In the genomic region with DNA sequence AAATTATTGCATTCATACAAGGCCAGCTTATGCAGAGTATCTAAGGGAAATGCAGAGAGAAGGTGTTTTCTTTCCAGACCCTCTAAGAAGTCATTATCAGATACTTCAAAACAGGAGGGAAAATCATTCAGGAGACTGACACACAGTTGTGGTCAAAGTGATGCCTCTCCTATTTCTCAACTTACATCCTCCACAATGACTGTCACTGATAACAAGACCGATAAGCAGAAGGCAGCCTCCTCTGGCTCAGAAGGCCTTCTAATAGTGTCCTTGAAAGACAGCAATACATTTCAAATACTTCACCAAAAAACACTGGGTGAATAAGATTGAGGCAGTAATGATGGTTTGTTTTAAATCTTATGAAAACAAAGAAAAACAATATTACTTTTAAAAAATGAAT, we compare ENCODE assay signal across 20 cellular contexts.
"Had no signal": no experiment of that assay in that cellular context is flagged by ENCODE, and none has a peak within 500 bp of the region (broad histone marks: within the 10 kb centered on the region; RNA-seq: fewer than 3 reads in every experiment).

No MANE protein-coding gene starts in this region.

- H3K9me3 ChIP-seq: neutrophil had no signal

- H2AFZ ChIP-seq: parathyroid adenoma had no signal

- H3K9ac ChIP-seq: parathyroid adenoma had no signal

- DNase-seq: activated CD8-positive, alpha-beta memory T cell treated with anti-CD3 and anti-CD28 coated beads, Interleukin-2, amount 50 U/mL, for 4 hours; activated CD8-positive, alpha-beta T cell treated with anti-CD3 and anti-CD28 coated beads for 36 hours; activated effector memory CD4-positive, alpha-beta T cell treated with anti-CD3 and anti-CD28 coated beads, Interleukin-2, amount 50 U/mL, for 16 hours; activated T-cell treated with anti-CD3 and anti-CD28 coated beads, Interleukin-2, amount 50 U/mL, for 48 hours; amniotic stem cell; cortex of kidney; effector CD4-positive, alpha-beta T cell; glutamatergic neuron; hypothalamus; left ventricle myocardium inferior; natural killer cell; sigmoid colon; spleen; stimulated activated naive CD8-positive, alpha-beta T cell treated with anti-CD3 and anti-CD28 coated beads, Interleukin-15, amount 100 ng/mL, for 72 hours; upper lobe of left lung had no signal

- H3K36me3 ChIP-seq: esophagus muscularis mucosa, left ventricle myocardium inferior, neutrophil, sigmoid colon, spleen, upper lobe of left lung had no signal

- H3K27me3 ChIP-seq: esophagus muscularis mucosa, neutrophil, sigmoid colon, upper lobe of left lung had no signal

- H3K4me3 ChIP-seq: esophagus muscularis mucosa, left ventricle myocardium inferior, sigmoid colon, spleen, upper lobe of left lung had no signal

- ATAC-seq: activated CD8-positive, alpha-beta T cell treated with anti-CD3 and anti-CD28 coated beads for 36 hours; activated naive CD4-positive, alpha-beta T cell treated with anti-CD3 and anti-CD28 coated beads, Interleukin-2, amount 50 U/mL, for 72 hours; stimulated activated naive CD8-positive, alpha-beta T cell treated with anti-CD3 and anti-CD28 coated beads, Interleukin-15, amount 100 ng/mL, for 72 hours had no signal

- H3K27ac ChIP-seq: esophagus muscularis mucosa, left ventricle myocardium inferior, neutrophil, parathyroid adenoma, sigmoid colon, spleen, upper lobe of left lung, VCaP had no signal

- H3K4me1 ChIP-seq: esophagus muscularis mucosa, left ventricle myocardium inferior, parathyroid adenoma, sigmoid colon, spleen, upper lobe of left lung had no signal
